15 cellular contexts compared by ENCODE assay signal in genomic region chr2:218317232-218317630, GRCh38. TPM values are rescaled to one million over a fixed set of nuclear protein-coding genes. Genes with fewer than 3 reads are reported as not detected.
DNase-seq lines count a peak whose midpoint lies in the region; ATAC-seq and TF ChIP-seq lines count a peak whose summit lies in the region.
"Had no signal": no experiment of that assay in that cellular context is flagged by ENCODE, and none has a peak within 500 bp of the region (broad histone marks: within the 10 kb centered on the region; RNA-seq: fewer than 3 reads in every experiment).

No MANE protein-coding gene starts in this region.

- H3K4me1 Mint-ChIP-seq in CD8-positive, alpha-beta T cell (ENCODE audit: low read depth) = peaks cover 54% of the 10 kb centered on the region

- ATAC-seq in CD8-positive, alpha-beta T cell = no peak
- ATAC-seq in RWPE2 (ENCODE audit: low read depth) (peak; percentile 51), left lung (no peak)
- ATAC-seq: left lobe of liver had no signal

- no peaks in the 10 kb centered on the region for H3K36me3 Mint-ChIP-seq in CD8-positive, alpha-beta T cell
- H3K36me3 Mint-ChIP-seq: neural progenitor cell had no signal

- POLR2A ChIA-PET in CD8-positive, alpha-beta T cell (lab: Charles Lee) = interaction anchor here (0.7 to 2.0 kb wide), 4 partner anchors 9 to 39 kb away, joined by 3 to 7 read pairs (median 4); partner anchors contain the start of gene CATIP

- peak overlapping the region; percentile 36 for H3K4me3 ChIP-seq in CD8-positive, alpha-beta T cell (ENCODE audit: low read depth, low read length)
- H3K4me3 ChIP-seq in RWPE2 (ENCODE audit: severe bottlenecking) (no peak overlapping the region), left lung (no peak overlapping the region)
- H3K4me3 ChIP-seq: heart right ventricle, neural progenitor cell had no signal

- peak overlapping the region; percentile 60 for H3K27ac ChIP-seq in CD8-positive, alpha-beta T cell (ENCODE audit: low read depth, low read length)
- H3K27ac ChIP-seq in RWPE2 (ENCODE audit: poor library complexity, severe bottlenecking) (peak overlapping the region; percentile 58), left lung (peak overlapping the region; percentile 44 to 77)
- H3K27ac ChIP-seq: neural progenitor cell had no signal

- H3K27me3 ChIP-seq in CD8-positive, alpha-beta T cell (ENCODE audit: insufficient read depth, low read length) = no peaks in the 10 kb centered on the region
- no peaks in the 10 kb centered on the region for H3K27me3 ChIP-seq in RWPE2 (ENCODE audit: insufficient read depth, poor library complexity, severe bottlenecking)
- H3K27me3 ChIP-seq in left lung = no peaks in the 10 kb centered on the region
- H3K27me3 ChIP-seq: heart right ventricle, neural progenitor cell had no signal

- peaks cover 46% of the 10 kb centered on the region for H3K4me1 ChIP-seq in CD8-positive, alpha-beta T cell (ENCODE audit: insufficient read depth, low read length)
- peaks cover 24% of the 10 kb centered on the region for H3K4me1 ChIP-seq in RWPE2 (ENCODE audit: insufficient read depth, poor library complexity, severe bottlenecking)
- peaks cover 4 to 61% of the 10 kb centered on the region in 2 donors for H3K4me1 ChIP-seq in left lung

- H3K9me3 ChIP-seq in CD8-positive, alpha-beta T cell (ENCODE audit: low read length) = no peaks in the 10 kb centered on the region
- H3K9me3 ChIP-seq in RWPE2 (ENCODE audit: severe bottlenecking) (no peaks in the 10 kb centered on the region), left lung (no peaks in the 10 kb centered on the region)
- H3K9me3 ChIP-seq: heart right ventricle had no signal

- H3K36me3 ChIP-seq in CD8-positive, alpha-beta T cell (ENCODE audit: insufficient read depth, low read length) = no peaks in the 10 kb centered on the region
- H3K36me3 ChIP-seq in RWPE2 (ENCODE audit: low read depth) = no peaks in the 10 kb centered on the region
- no peaks in the 10 kb centered on the region for H3K36me3 ChIP-seq in left lung
- H3K36me3 ChIP-seq: heart right ventricle, neural progenitor cell had no signal

- H3K4me3 Mint-ChIP-seq in CD8-positive, alpha-beta T cell = peak overlapping the region; percentile 1
- H3K4me3 Mint-ChIP-seq: neural progenitor cell had no signal

- intact Hi-C loops in CD8-positive, alpha-beta T cell (cut with DNase I, micrococcal nuclease) = no loop called here
- intact Hi-C loops in left lung (cut with DNase I) = no loop called here

- TF ChIP-seq CTCF in CD8-positive, alpha-beta T cell (IDR thresholded peaks at IDR 0.05) = no peak
- TF ChIP-seq CTCF in RWPE2 (IDR thresholded peaks at IDR 0.05; ENCODE audit: poor library complexity, severe bottlenecking) (no peak), left lung (IDR thresholded peaks at IDR 0.05) (no peak)

- CTCF ChIA-PET in CD8-positive, alpha-beta T cell (lab: Charles Lee) = interaction anchor here (1.0 to 3.6 kb wide), 6 partner anchors 12 to 45 kb away, joined by 3 to 33 read pairs (median 5); no protein-coding TSS in a partner anchor

- H3K9me3 Mint-ChIP-seq in CD8-positive, alpha-beta T cell = no peaks in the 10 kb centered on the region

- no peaks in the 10 kb centered on the region for H3K27me3 Mint-ChIP-seq in CD8-positive, alpha-beta T cell (ENCODE audit: low read depth)

- DNase-seq in CD8-positive, alpha-beta T cell = no peak
- DNase-seq in RWPE2 (ENCODE audit: low spot score) (no peak), left lung (no peak), DMS 273 (lab: John Stamatoyannopoulos, UW; ENCODE audit: unreplicated experiment) (no peak), T1000 (lab: John Stamatoyannopoulos, UW) (no peak)
- no peak for DNase-seq in stimulated activated naive CD4-positive, alpha-beta T cell (lab: John Stamatoyannopoulos, UW)
- DNase-seq: C1 segment of cervical spinal cord, cerebellar nuclear complex, GOT3, heart right ventricle, NCI-H1436, NCI-H510A had no signal

- H3K27ac Mint-ChIP-seq in CD8-positive, alpha-beta T cell = peak overlapping the region; percentile 99
- H3K27ac Mint-ChIP-seq: neural progenitor cell had no signal

RNA-seq across cellular contexts. Expression of gene TMBIM1, which starts 24.9 kb away (rescaled TPM):
- total RNA-seq in CD8-positive, alpha-beta T cell = 10 to 100 TPM; 80.8 to 86.7 TPM
- 100 to 1,000 TPM; 281 to 308 TPM for total RNA-seq in left lung

RNA-seq across cellular contexts. Expression of gene CATIP, which starts 39.4 kb away (rescaled TPM):
- not detected for total RNA-seq in CD8-positive, alpha-beta T cell
- total RNA-seq in left lung = 1 to 10 TPM in 1 of 2 donors, under 1 TPM in 1; 0.55 to 3.3 TPM
- total RNA-seq: heart right ventricle, left lobe of liver, subcutaneous adipose tissue had no signal

RNA-seq across cellular contexts. Expression of gene PNKD, which starts 46.9 kb away (rescaled TPM):
- 1 to 10 TPM; 7.1 to 7.2 TPM for total RNA-seq in CD8-positive, alpha-beta T cell
- 10 to 100 TPM; 93.4 to 96.8 TPM for total RNA-seq in left lung

RNA-seq across cellular contexts. Expression of gene AAMP, which starts 47.3 kb away (rescaled TPM):
- 10 to 100 TPM; 44.7 to 50.4 TPM for total RNA-seq in CD8-positive, alpha-beta T cell
- total RNA-seq in left lung = 10 to 100 TPM; 55.2 to 57.2 TPM

RNA-seq across cellular contexts. Expression of gene GPBAR1, which starts 56.4 kb away (rescaled TPM):
- total RNA-seq in CD8-positive, alpha-beta T cell = 1 to 10 TPM; 2.2 to 2.5 TPM
- 1 to 10 TPM; 1.7 to 4.3 TPM for total RNA-seq in left lung

Comparison
In these comparisons a context has a peak if more than half of its experiments do, and no peak if none do; other contexts are left out.
1. RNA of gene PNKD, which starts 46.9 kb away (total RNA-seq): 93.4 to 96.8 TPM in left lung; 7.1 to 7.2 TPM in CD8-positive, alpha-beta T cell; every median in the first group is over 10 times any median in the second.
2. Peak in every context shown above with its lines, with median percentiles within 50 percentile points of each other: H3K27ac ChIP-seq.